ENCODE assay signal across 11 cellular contexts in the genomic region with DNA sequence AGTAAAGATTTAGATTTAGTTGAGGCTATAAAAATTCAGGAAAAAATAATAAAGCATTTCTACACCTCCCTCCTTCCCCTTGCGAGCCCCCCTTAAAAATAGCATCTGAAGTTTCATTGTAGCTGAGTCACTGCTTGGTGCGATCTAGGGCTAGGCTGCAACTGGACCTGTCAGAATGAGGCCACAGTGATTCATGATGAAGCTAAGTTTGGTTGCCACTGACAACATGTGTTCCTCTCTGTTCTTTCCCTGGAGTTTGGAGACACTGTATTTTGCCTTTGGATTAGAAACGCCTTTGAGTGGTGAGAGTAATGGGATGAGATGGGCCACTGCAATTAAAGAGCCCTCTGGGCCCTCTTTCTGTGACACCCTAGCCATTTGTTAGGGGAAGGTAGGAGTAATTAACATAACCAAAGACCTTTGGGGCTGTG.
DNase-seq lines count a peak whose midpoint lies in the region; ATAC-seq and TF ChIP-seq lines count a peak whose summit lies in the region.
"Had no signal": no experiment of that assay in that cellular context is flagged by ENCODE, and none has a peak within 500 bp of the region (broad histone marks: within the 10 kb centered on the region; RNA-seq: fewer than 3 reads in every experiment).

No MANE protein-coding gene starts in this region.

- no peak overlapping the region for H3K4me3 ChIP-seq in breast epithelium
- H3K4me3 ChIP-seq: BLaER1 had no signal

- no peak overlapping the region for H3K27ac ChIP-seq in breast epithelium
- H3K27ac ChIP-seq: BLaER1 had no signal

- H3K4me3 Mint-ChIP-seq in MCF 10A (ENCODE audit: unreplicated experiment): no peak overlapping the region

- H3K27ac Mint-ChIP-seq in MCF 10A (ENCODE audit: low read depth, unreplicated experiment): peak overlapping the region; percentile 63

- DNase-seq in MCF 10A (ENCODE audit: unreplicated experiment) (peak; percentile 74), breast epithelium (ENCODE audit: low spot score in 2 of 2) (no peak), astrocyte of the hippocampus (ENCODE audit: low read depth, low spot score) (peak; percentile 84), kidney glomerular epithelial cell (lab: John Stamatoyannopoulos, UW) (peak; percentile 56), ureter (ENCODE audit: low spot score) (peak; percentile 62), T-helper 1 cell (no peak)
- DNase-seq: midbrain, NCI-H2081 treated with DMSO at 0.1 percent for 48 hours had no signal

- H3K36me3 Mint-ChIP-seq in MCF 10A (ENCODE audit: insufficient read depth, unreplicated experiment): no peaks in the 10 kb centered on the region

- TF ChIP-seq POLR2A in breast epithelium (IDR thresholded peaks at IDR 0.05) (no peak), GM18505 (IDR thresholded peaks at IDR 0.05; ENCODE audit: borderline replicate concordance, extremely low read depth, insufficient read depth, insufficient read length) (no peak)

- H3K4me1 ChIP-seq in breast epithelium: no peaks in the 10 kb centered on the region

- intact Hi-C loops in MCF 10A (cut with micrococcal nuclease): no loop called here
- intact Hi-C loops in breast epithelium (cut with DNase I; ENCODE audit: low total_unique reads): no loop called here

- ATAC-seq in GM18505 (IDR thresholded peaks at IDR 0.05; ENCODE audit: unreplicated experiment): no peak
- no peak for ATAC-seq in HG03354 (IDR thresholded peaks at IDR 0.05; ENCODE audit: poor library complexity, severe bottlenecking, unreplicated experiment)

- no TSS peak for BruUV-seq in MCF 10A (replicated peaks; lab: Mats Ljungman, UMichigan)

- H3K4me1 Mint-ChIP-seq in MCF 10A (ENCODE audit: insufficient read depth, unreplicated experiment): peaks cover 41% of the 10 kb centered on the region

- no peaks in the 10 kb centered on the region for H3K9me3 ChIP-seq in breast epithelium
- H3K9me3 ChIP-seq: BLaER1 had no signal

- no peaks in the 10 kb centered on the region for H3K27me3 ChIP-seq in breast epithelium
- H3K27me3 ChIP-seq: BLaER1 had no signal

- no peaks in the 10 kb centered on the region for H3K27me3 Mint-ChIP-seq in MCF 10A (ENCODE audit: insufficient read depth, unreplicated experiment)

- CTCF ChIA-PET in MCF 10A (lab: Yijun Ruan, JAX): no interaction called here

- no peaks in the 10 kb centered on the region for H3K9me3 Mint-ChIP-seq in MCF 10A (ENCODE audit: unreplicated experiment)

- POLR2A ChIA-PET in MCF 10A (lab: Yijun Ruan, JAX): no interaction called here

- TF ChIP-seq CTCF in MCF 10A (IDR thresholded peaks at IDR 0.05; ENCODE audit: unreplicated experiment) (no peak), breast epithelium (IDR thresholded peaks at IDR 0.05) (no peak)

- H3K36me3 ChIP-seq in breast epithelium: no peaks in the 10 kb centered on the region
- H3K36me3 ChIP-seq: BLaER1 had no signal

Comparison
In these comparisons a context has a peak if more than half of its experiments do, and no peak if none do; other contexts are left out.
1. DNase-seq: peak in MCF 10A (single experiment), astrocyte of the hippocampus (single experiment), kidney glomerular epithelial cell (single experiment) and ureter (single experiment); none in breast epithelium (0 of 2) and T-helper 1 cell (0 of 5).